19 cellular contexts compared by ENCODE assay signal in genomic region chr17:17872468-17873345, GRCh38.
DNase-seq lines count a peak whose midpoint lies in the region; ATAC-seq and FAIRE-seq lines count a peak whose summit lies in the region.
"Had no signal": no experiment of that assay in that cellular context is flagged by ENCODE, and none has a peak within 500 bp of the region (broad histone marks: within the 10 kb centered on the region; RNA-seq: fewer than 3 reads in every experiment).

No MANE protein-coding gene starts in this region.

- H3K36me3 ChIP-seq in BLaER1 treated with 17β-estradiol and CSF1 and Interleukin-3, amounts not matched to agents 10 nM and 100 nM, result peaks cover 3 to 34% (median 20%) of the 10 kb centered on the region in 11 experiments; a peak in 16 of 22 replicates

- H3K27ac ChIP-seq in BLaER1 treated with 17β-estradiol and CSF1 and Interleukin-3, amounts not matched to agents 10 nM and 100 nM, result peak overlapping the region in 1 of 11 experiments; percentile 21; a peak in 1 of 22 replicates
- H3K27ac ChIP-seq: psoas muscle, suprapubic skin had no signal

- peaks cover 37 to 77% (median 65%) of the 10 kb centered on the region in 10 experiments for H3K4me1 ChIP-seq in BLaER1 treated with 17β-estradiol and CSF1 and Interleukin-3, amounts not matched to agents 10 nM and 100 nM

- FAIRE-seq in HTR-8/SVneo (lab: Jason Lieb, UNC), result no peak
- FAIRE-seq: frontal cortex, GM12878, kidney, RCC 7860 had no signal

- no peak overlapping the region for H3K4me3 ChIP-seq in BLaER1 treated with 17β-estradiol and CSF1 and Interleukin-3, amounts not matched to agents 10 nM and 100 nM
- H3K4me3 ChIP-seq: GM12878, lower lobe of right lung, psoas muscle, suprapubic skin had no signal

- peak overlapping the region in 9 of 11 experiments; percentile 21 to 66 (median 49); a peak in 18 of 22 replicates for H3K4me2 ChIP-seq in BLaER1 treated with 17β-estradiol and CSF1 and Interleukin-3, amounts not matched to agents 10 nM and 100 nM

- H4K20me1 ChIP-seq in BLaER1 treated with 17β-estradiol and CSF1 and Interleukin-3, amounts not matched to agents 10 nM and 100 nM, result peaks cover 0 to 26% (median 0%) of the 10 kb centered on the region in 11 experiments; a peak in 5 of 22 replicates

- no peak overlapping the region for H3K9ac ChIP-seq in BLaER1 treated with 17β-estradiol and CSF1 and Interleukin-3, amounts not matched to agents 10 nM and 100 nM

- no peaks in the 10 kb centered on the region for H3K27me3 ChIP-seq in BLaER1 treated with 17β-estradiol and CSF1 and Interleukin-3, amounts not matched to agents 10 nM and 100 nM
- H3K27me3 ChIP-seq: suprapubic skin had no signal

- peak; percentile 63 for DNase-seq in HCEC 1CT
- peak; percentile 34 for DNase-seq in amniotic epithelial cell (ENCODE audit: low read depth)
- DNase-seq in islet precursor cell, result peak; percentile 76
- no peak for DNase-seq in COLO829 (ENCODE audit: low spot score)
- DNase-seq in stimulated activated naive CD8-positive, alpha-beta T cell treated with anti-CD3 and anti-CD28 coated beads, Interleukin-15, Interleukin-2, amounts not matched to agents 100 U/mL and 50 U/mL, for 24 hours, result no peak
- no peak for DNase-seq in HTR-8/SVneo (ENCODE audit: insufficient read length, low spot score)
- DNase-seq: activated CD8-positive, alpha-beta memory T cell treated with anti-CD3 and anti-CD28 coated beads, Interleukin-2, amount 50 U/mL, for 48 hours; DMS 273 treated with DMSO at 0.1 percent for 48 hours; kidney; lower lobe of right lung; NCI-H1105 treated with DMSO at 0.1 percent for 48 hours; NCI-H2081 treated with DMSO at 0.1 percent for 48 hours; psoas muscle had no signal

- no peaks in the 10 kb centered on the region for H3K9me3 ChIP-seq in BLaER1 treated with 17β-estradiol and CSF1 and Interleukin-3, amounts not matched to agents 10 nM and 100 nM (replicated peaks in 1 of 11)
- H3K9me3 ChIP-seq: lower lobe of right lung, psoas muscle, suprapubic skin had no signal

- ATAC-seq in stimulated activated naive CD8-positive, alpha-beta T cell treated with anti-CD3 and anti-CD28 coated beads, Interleukin-15, Interleukin-2, amounts not matched to agents 100 U/mL and 50 U/mL, for 24 hours, result no peak
- ATAC-seq in GM18517 (IDR thresholded peaks at IDR 0.05; ENCODE audit: unreplicated experiment), result no peak
- ATAC-seq: GM12878, lower lobe of right lung, psoas muscle had no signal

Comparison
In these comparisons a context has a peak if more than half of its experiments do, and no peak if none do; other contexts are left out.
1. DNase-seq: peak in HCEC 1CT (single experiment), amniotic epithelial cell (single experiment) and islet precursor cell (single experiment); none in COLO829 (single experiment), stimulated activated naive CD8-positive, alpha-beta T cell treated with anti-CD3 and anti-CD28 coated beads, Interleukin-15, Interleukin-2, amounts not matched to agents 100 U/mL and 50 U/mL, for 24 hours (single experiment) and HTR-8/SVneo (single experiment).